26 cellular contexts compared by ENCODE assay signal in the genomic region with DNA sequence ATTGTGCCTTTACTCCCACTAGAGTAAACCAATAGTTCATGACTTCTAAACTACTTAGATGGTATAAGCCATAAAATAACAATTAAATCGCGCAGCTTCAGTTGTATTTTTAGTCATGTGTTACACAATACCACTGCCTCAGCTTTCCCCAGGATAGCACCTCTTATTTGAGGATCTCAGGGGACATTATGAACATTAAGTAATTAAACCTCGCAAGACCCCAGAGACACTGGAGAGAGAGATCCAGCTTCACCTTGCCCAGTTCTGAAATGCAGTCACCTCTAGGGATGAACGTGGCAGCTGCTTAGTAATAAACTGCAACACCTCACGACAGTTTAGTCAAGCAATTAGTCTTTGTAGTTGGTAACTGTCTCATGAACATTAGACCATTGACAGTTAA.
"Had no signal": no experiment of that assay in that cellular context is flagged by ENCODE, and none has a peak within 500 bp of the region (broad histone marks: within the 10 kb centered on the region; RNA-seq: fewer than 3 reads in every experiment).

No MANE protein-coding gene starts in this region.

- H3K4me3 ChIP-seq: adrenal gland, body of pancreas, esophagus squamous epithelium, left lung, lung, uterus had no signal

- ATAC-seq: body of pancreas; left lung; sciatic nerve; stimulated activated effector memory CD8-positive, alpha-beta T cell treated with anti-CD3 and anti-CD28 coated beads, Interleukin-12 subunit alpha, Interleukin-12 subunit beta, amount 100 ng/mL, for 72 hours; stimulated activated naive CD8-positive, alpha-beta T cell treated with anti-CD3 and anti-CD28 coated beads, Interleukin-15, amount 100 ng/mL, for 72 hours had no signal

- H3K36me3 ChIP-seq: adrenal gland, esophagus squamous epithelium, left lung, uterus had no signal

- H3K9me3 ChIP-seq: adrenal gland, body of pancreas, esophagus squamous epithelium, left lung, uterus had no signal

- DNase-seq: activated CD4-positive, alpha-beta memory T cell treated with anti-CD3 and anti-CD28 coated beads for 36 hours; activated CD4-positive, alpha-beta T cell treated with anti-CD3 and anti-CD28 coated beads, Interleukin-2, amount 10 ng/mL, durations not matched to agents 24 days and 14 days; activated CD4-positive, CD25-positive, alpha-beta regulatory T cell treated with anti-CD3 and anti-CD28 coated beads, Interleukin-2, amount 50 U/mL, for 72 hours; activated CD8-positive, alpha-beta memory T cell treated with anti-CD3 and anti-CD28 coated beads, Interleukin-2, amount 50 U/mL, for 4 hours; activated effector memory CD4-positive, alpha-beta T cell treated with anti-CD3 and anti-CD28 coated beads, Interleukin-2, amount 50 U/mL, for 16 hours; activated naive CD4-positive, alpha-beta T cell treated with anti-CD3 and anti-CD28 coated beads for 36 hours; activated naive CD8-positive, alpha-beta T cell treated with anti-CD3 and anti-CD28 coated beads for 36 hours; activated T-cell treated with anti-CD3 and anti-CD28 coated beads, Interleukin-2, amount 50 U/mL, for 1 hour; adrenal gland; aorta; body of pancreas; effector CD8-positive, alpha-beta T cell; esophagus squamous epithelium; foreskin melanocyte; left lung; posterior cingulate gyrus; small intestine; stimulated activated CD4-positive, alpha-beta T cell treated with anti-CD3 and anti-CD28 coated beads, Interleukin-4, amount 100 ng/mL, for 24 hours; stimulated activated naive CD8-positive, alpha-beta T cell treated with anti-CD3 and anti-CD28 coated beads, Interleukin-15, amount 100 ng/mL, for 72 hours; substantia nigra; T1000; uterus had no signal

- H3K4me1 ChIP-seq: adrenal gland, body of pancreas, esophagus squamous epithelium, left lung, uterus had no signal

- H3K27ac ChIP-seq: adrenal gland, body of pancreas, epithelial cell of prostate, esophagus squamous epithelium, left lung, uterus had no signal

- H3K27me3 ChIP-seq: adrenal gland, body of pancreas, left lung, uterus had no signal
